7 cellular contexts compared by ENCODE assay signal in genomic region chr1:156226116-156226538, GRCh38. TPM values are rescaled to one million over a fixed set of nuclear protein-coding genes. Genes with fewer than 3 reads are reported as not detected.
DNase-seq lines count a peak whose midpoint lies in the region; ATAC-seq and TF ChIP-seq lines count a peak whose summit lies in the region.
"Had no signal": no experiment of that assay in that cellular context is flagged by ENCODE, and none has a peak within 500 bp of the region (broad histone marks: within the 10 kb centered on the region; RNA-seq: fewer than 3 reads in every experiment).

No MANE protein-coding gene starts in this region.

- H3K36me3 Mint-ChIP-seq in activated CD8-positive, alpha-beta T cell treated with anti-CD3 and anti-CD28 coated beads for 36 hours (ENCODE audit: low read depth): peaks cover 52% of the 10 kb centered on the region

- intact Hi-C loops in activated CD8-positive, alpha-beta T cell treated with anti-CD3 and anti-CD28 coated beads for 36 hours (cut with micrococcal nuclease): loop anchor here (10.0 kb wide), 1 partner anchor 131 kb away; no protein-coding TSS in a partner anchor

- H3K27ac Mint-ChIP-seq in activated CD8-positive, alpha-beta T cell treated with anti-CD3 and anti-CD28 coated beads for 36 hours: peak overlapping the region; percentile 92

- H3K27me3 Mint-ChIP-seq in activated CD8-positive, alpha-beta T cell treated with anti-CD3 and anti-CD28 coated beads for 36 hours: no peaks in the 10 kb centered on the region

- H3K4me1 Mint-ChIP-seq in activated CD8-positive, alpha-beta T cell treated with anti-CD3 and anti-CD28 coated beads for 36 hours (ENCODE audit: low read depth): peaks cover 55% of the 10 kb centered on the region

- in situ Hi-C loops in KBM-7 (cut with MboI; ENCODE audit: low pct_unique_long_range_greater_than_20kb, low sequenced_read_pairs): no loop called here

- ATAC-seq in GM18907 (IDR thresholded peaks at IDR 0.05; ENCODE audit: unreplicated experiment): peak; percentile 59
- peak; percentile 56 for ATAC-seq in HG02763 (IDR thresholded peaks at IDR 0.05; ENCODE audit: unreplicated experiment)
- ATAC-seq in activated CD8-positive, alpha-beta T cell treated with anti-CD3 and anti-CD28 coated beads for 36 hours: peak; percentile 3

- no peak overlapping the region for H3K4me3 Mint-ChIP-seq in activated CD8-positive, alpha-beta T cell treated with anti-CD3 and anti-CD28 coated beads for 36 hours
- H3K4me3 Mint-ChIP-seq: nephron progenitor cell had no signal

- no peaks in the 10 kb centered on the region for H3K9me3 Mint-ChIP-seq in activated CD8-positive, alpha-beta T cell treated with anti-CD3 and anti-CD28 coated beads for 36 hours
- H3K9me3 Mint-ChIP-seq: nephron progenitor cell had no signal

- DNase-seq in activated CD8-positive, alpha-beta T cell treated with anti-CD3 and anti-CD28 coated beads for 36 hours: peak; percentile 51
- DNase-seq in KBM-7: no peak
- DNase-seq in stimulated activated CD8-positive, alpha-beta memory T cell treated with anti-CD3 and anti-CD28 coated beads, Interleukin-4, amount 100 ng/mL, for 48 hours: no peak
- DNase-seq in kidney glomerular epithelial cell (lab: John Stamatoyannopoulos, UW): no peak

- CTCF ChIA-PET in activated CD8-positive, alpha-beta T cell treated with anti-CD3 and anti-CD28 coated beads for 36 hours (lab: Charles Lee): interaction anchor here (1.0 to 7.2 kb wide), 19 partner anchors 8 to 135 kb away, joined by 3 to 269 read pairs (median 7); partner anchors contain the start of genes PMF1, SEMA4A and SMG5

- no peak for TF ChIP-seq CTCF in activated CD8-positive, alpha-beta T cell treated with anti-CD3 and anti-CD28 coated beads for 36 hours (IDR thresholded peaks at IDR 0.05)

- POLR2A ChIA-PET in activated CD8-positive, alpha-beta T cell treated with anti-CD3 and anti-CD28 coated beads for 36 hours (lab: Charles Lee): interaction anchor here (0.8 to 7.1 kb wide), 13 partner anchors 8 to 129 kb away, joined by 3 to 88 read pairs (median 6); partner anchors contain the start of genes BGLAP, PMF1, SEMA4A and SMG5

RNA-seq across cellular contexts. Expression of gene PMF1, which starts 13.3 kb away (rescaled TPM):
- 10 to 100 TPM; 89.4 to 93.7 TPM for total RNA-seq in activated CD8-positive, alpha-beta T cell treated with anti-CD3 and anti-CD28 coated beads for 36 hours

RNA-seq across cellular contexts. Expression of gene BGLAP, which starts 15.9 kb away (rescaled TPM):
- 1 to 10 TPM; 2.2 to 2.5 TPM for total RNA-seq in activated CD8-positive, alpha-beta T cell treated with anti-CD3 and anti-CD28 coated beads for 36 hours

RNA-seq across cellular contexts. Expression of gene PAQR6, which starts 21.7 kb away (rescaled TPM):
- 1 to 10 TPM; 4.7 to 5.0 TPM for total RNA-seq in activated CD8-positive, alpha-beta T cell treated with anti-CD3 and anti-CD28 coated beads for 36 hours

RNA-seq across cellular contexts. Expression of gene SLC25A44, which starts 32.2 kb away (rescaled TPM):
- 10 to 100 TPM; 41.9 to 43.0 TPM for total RNA-seq in activated CD8-positive, alpha-beta T cell treated with anti-CD3 and anti-CD28 coated beads for 36 hours

RNA-seq across cellular contexts. Expression of gene SMG5, which starts 56.5 kb away (rescaled TPM):
- 10 to 100 TPM; 70.3 to 70.7 TPM for total RNA-seq in activated CD8-positive, alpha-beta T cell treated with anti-CD3 and anti-CD28 coated beads for 36 hours

Comparison
In these comparisons a context has a peak if more than half of its experiments do, and no peak if none do; other contexts are left out.
1. ATAC-seq: peak in every context shown above with its lines; median percentile 59 in GM18907; 56 in HG02763; 3 in activated CD8-positive, alpha-beta T cell treated with anti-CD3 and anti-CD28 coated beads for 36 hours.